In the genomic region with DNA sequence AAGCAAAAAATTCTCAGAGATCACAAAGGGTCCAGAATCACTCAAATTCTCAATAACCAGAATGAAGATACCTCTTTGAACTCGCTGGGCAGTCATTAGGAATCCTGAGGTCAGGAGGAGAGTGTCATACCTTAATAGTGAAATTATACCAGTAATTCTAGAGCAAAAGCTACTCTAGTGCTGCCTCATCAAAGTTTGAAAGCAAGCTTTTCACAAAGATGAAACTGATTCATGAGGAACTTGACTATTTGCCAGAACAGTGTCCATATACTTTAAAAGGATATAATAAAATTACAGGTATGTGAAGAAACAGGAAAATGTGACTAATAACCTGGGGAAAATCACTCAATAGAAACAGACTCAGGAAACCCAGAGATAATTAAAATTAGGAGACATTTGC, we compare ENCODE assay signal across 23 cellular contexts.
"Had no signal": no experiment of that assay in that cellular context is flagged by ENCODE, and none has a peak within 500 bp of the region (broad histone marks: within the 10 kb centered on the region; RNA-seq: fewer than 3 reads in every experiment).

No MANE protein-coding gene starts in this region.

- H3K27ac ChIP-seq: adrenal gland, SJCRH30, WERI-Rb-1 had no signal

- DNase-seq: activated CD4-positive, alpha-beta memory T cell treated with anti-CD3 and anti-CD28 coated beads, Interleukin-2, amount 10 ng/mL, durations not matched to agents 7 days and 5 days; activated CD4-positive, alpha-beta T cell treated with anti-CD3 and anti-CD28 coated beads for 36 hours; activated CD4-positive, alpha-beta T cell treated with anti-CD3 and anti-CD28 coated beads, Interleukin-2, amount 50 U/mL, for 1 hour; activated gamma-delta T cell treated with Interleukin-2 at 50 U/mL for 16 hours; activated naive CD4-positive, alpha-beta T cell treated with anti-CD3 and anti-CD28 coated beads, Interleukin-2, amount 10 ng/mL, durations not matched to agents 7 days and 5 days; activated naive CD8-positive, alpha-beta T cell treated with anti-CD3 and anti-CD28 coated beads for 36 hours; activated T-cell treated with anti-CD3 and anti-CD28 coated beads for 4 hours; activated T-cell treated with anti-CD3 and anti-CD28 coated beads, Interleukin-2, amount 50 U/mL, for 48 hours; adrenal gland; anterior cingulate cortex; central memory CD4-positive, alpha-beta T cell; KBM-7; NCI-H1092; NCI-H1930; NCI-H2171; NCI-H2227 treated with DMSO at 0.1 percent for 48 hours; NCI-H510A treated with DMSO at 0.1 percent for 48 hours; Right ventricle myocardium superior; SJCRH30; SK-N-SH; T-helper 1 cell; WERI-Rb-1 had no signal

- H3K4me1 Mint-ChIP-seq: activated CD4-positive, alpha-beta T cell treated with anti-CD3 and anti-CD28 coated beads for 36 hours; activated naive CD4-positive, alpha-beta T cell treated with anti-CD3 and anti-CD28 coated beads, Interleukin-2, amount 10 ng/mL, durations not matched to agents 7 days and 5 days had no signal

- H3K4me2 ChIP-seq: SK-N-SH had no signal

- ATAC-seq: activated CD4-positive, alpha-beta T cell treated with anti-CD3 and anti-CD28 coated beads for 36 hours had no signal

- H3K27me3 ChIP-seq: adrenal gland, SJCRH30 had no signal

- H3K4me3 Mint-ChIP-seq: activated CD4-positive, alpha-beta memory T cell treated with anti-CD3 and anti-CD28 coated beads, Interleukin-2, amount 10 ng/mL, durations not matched to agents 7 days and 5 days; activated CD4-positive, alpha-beta T cell treated with anti-CD3 and anti-CD28 coated beads for 36 hours; activated naive CD4-positive, alpha-beta T cell treated with anti-CD3 and anti-CD28 coated beads, Interleukin-2, amount 10 ng/mL, durations not matched to agents 7 days and 5 days; activated naive CD8-positive, alpha-beta T cell treated with anti-CD3 and anti-CD28 coated beads for 36 hours had no signal

- H3K4me3 ChIP-seq: adrenal gland, SJCRH30 had no signal

- H3K9me3 ChIP-seq: adrenal gland, SJCRH30, SK-N-SH had no signal

- H3K9me3 Mint-ChIP-seq: activated CD4-positive, alpha-beta memory T cell treated with anti-CD3 and anti-CD28 coated beads, Interleukin-2, amount 10 ng/mL, durations not matched to agents 7 days and 5 days; activated naive CD4-positive, alpha-beta T cell treated with anti-CD3 and anti-CD28 coated beads, Interleukin-2, amount 10 ng/mL, durations not matched to agents 7 days and 5 days; activated naive CD8-positive, alpha-beta T cell treated with anti-CD3 and anti-CD28 coated beads for 36 hours; activated T-helper 2 cell treated with anti-CD3 and anti-CD28 coated beads, Interferon-gamma antibody, Interleukin-2, Interleukin-4, amounts not matched to agents 10 μg/mL and 5 μg/mL and 100 μg/mL, durations not matched to agents 14 hours and 24 hours and 36 hours had no signal

- H3K4me1 ChIP-seq: SJCRH30 had no signal

- H3K9ac ChIP-seq: SK-N-SH had no signal

- H3K27ac Mint-ChIP-seq: activated CD4-positive, alpha-beta memory T cell treated with anti-CD3 and anti-CD28 coated beads, Interleukin-2, amount 10 ng/mL, durations not matched to agents 7 days and 5 days; activated CD4-positive, alpha-beta T cell treated with anti-CD3 and anti-CD28 coated beads for 36 hours; activated naive CD4-positive, alpha-beta T cell treated with anti-CD3 and anti-CD28 coated beads, Interleukin-2, amount 10 ng/mL, durations not matched to agents 7 days and 5 days; activated naive CD8-positive, alpha-beta T cell treated with anti-CD3 and anti-CD28 coated beads for 36 hours; activated T-helper 2 cell treated with anti-CD3 and anti-CD28 coated beads, Interferon-gamma antibody, Interleukin-2, Interleukin-4, amounts not matched to agents 10 μg/mL and 5 μg/mL and 100 μg/mL, durations not matched to agents 14 hours and 24 hours and 36 hours had no signal

- H3K27me3 Mint-ChIP-seq: activated CD4-positive, alpha-beta memory T cell treated with anti-CD3 and anti-CD28 coated beads, Interleukin-2, amount 10 ng/mL, durations not matched to agents 7 days and 5 days; activated CD4-positive, alpha-beta T cell treated with anti-CD3 and anti-CD28 coated beads for 36 hours; activated naive CD4-positive, alpha-beta T cell treated with anti-CD3 and anti-CD28 coated beads, Interleukin-2, amount 10 ng/mL, durations not matched to agents 7 days and 5 days; activated naive CD8-positive, alpha-beta T cell treated with anti-CD3 and anti-CD28 coated beads for 36 hours had no signal

- H3K36me3 ChIP-seq: adrenal gland, SJCRH30 had no signal

- H3K36me3 Mint-ChIP-seq: activated naive CD4-positive, alpha-beta T cell treated with anti-CD3 and anti-CD28 coated beads, Interleukin-2, amount 10 ng/mL, durations not matched to agents 7 days and 5 days had no signal
